21 cellular contexts compared by ENCODE assay signal in genomic region chr12:44465139-44465538, GRCh38.
DNase-seq lines count a peak whose midpoint lies in the region; ATAC-seq and TF ChIP-seq lines count a peak whose summit lies in the region.
"Had no signal": no experiment of that assay in that cellular context is flagged by ENCODE, and none has a peak within 500 bp of the region (broad histone marks: within the 10 kb centered on the region; RNA-seq: fewer than 3 reads in every experiment).

No MANE protein-coding gene starts in this region.

- no peaks in the 10 kb centered on the region for H3K36me3 ChIP-seq in BE2C
- H3K36me3 ChIP-seq in GM23338 (ENCODE audit: insufficient read depth), result no peaks in the 10 kb centered on the region
- no peaks in the 10 kb centered on the region for H3K36me3 ChIP-seq in OCI-LY7 (ENCODE audit: insufficient read depth, low read length)
- H3K36me3 ChIP-seq: breast epithelium, lower lobe of right lung had no signal

- no peak overlapping the region for H3K4me2 ChIP-seq in GM23338
- no peak overlapping the region for H3K4me2 ChIP-seq in OCI-LY7 (ENCODE audit: low read length)

- peaks cover 2% of the 10 kb centered on the region for H3K27me3 Mint-ChIP-seq in GM23338 (ENCODE audit: insufficient read depth, low read depth, poor library complexity)
- H3K27me3 Mint-ChIP-seq: activated CD8-positive, alpha-beta memory T cell treated with anti-CD3 and anti-CD28 coated beads, Interleukin-2, amount 10 ng/mL, durations not matched to agents 7 days and 5 days; CD4-positive, CD25-positive, alpha-beta regulatory T cell; naive thymus-derived CD8-positive, alpha-beta T cell had no signal

- no peaks in the 10 kb centered on the region for H3K79me2 ChIP-seq in GM23338 (replicated peaks; ENCODE audit: insufficient read depth)
- no peaks in the 10 kb centered on the region for H3K79me2 ChIP-seq in OCI-LY7 (ENCODE audit: insufficient read depth, low read depth, low read length)

- H3K27me3 ChIP-seq in BE2C, result no peaks in the 10 kb centered on the region
- H3K27me3 ChIP-seq in GM23338 (ENCODE audit: insufficient read depth), result no peaks in the 10 kb centered on the region
- peaks cover under 1% of the 10 kb centered on the region for H3K27me3 ChIP-seq in foreskin keratinocyte
- H3K27me3 ChIP-seq: breast epithelium, testis had no signal

- peak; percentile 54; the same call in 2 of the 3 replicates for ATAC-seq in GM23338
- ATAC-seq in foreskin keratinocyte, result no peak
- no peak for ATAC-seq in GM19328 (IDR thresholded peaks at IDR 0.05; ENCODE audit: unreplicated experiment)
- ATAC-seq: activated CD8-positive, alpha-beta memory T cell treated with anti-CD3 and anti-CD28 coated beads, Interleukin-2, amount 10 ng/mL, durations not matched to agents 7 days and 5 days; lower lobe of right lung; naive thymus-derived CD8-positive, alpha-beta T cell had no signal

- H2AFZ ChIP-seq in GM23338 (no peak overlapping the region), OCI-LY7 (ENCODE audit: low read length) (no peak overlapping the region)

- no peak overlapping the region for H3K27ac Mint-ChIP-seq in GM23338
- H3K27ac Mint-ChIP-seq: activated CD8-positive, alpha-beta memory T cell treated with anti-CD3 and anti-CD28 coated beads, Interleukin-2, amount 10 ng/mL, durations not matched to agents 7 days and 5 days; activated naive CD4-positive, alpha-beta T cell treated with anti-CD3 and anti-CD28 coated beads for 36 hours; CD4-positive, CD25-positive, alpha-beta regulatory T cell; naive thymus-derived CD8-positive, alpha-beta T cell had no signal

- in situ Hi-C loops in GM13977 (cut with MboI; ENCODE audit: low pct_unique_long_range_greater_than_20kb, low sequenced_read_pairs, unreplicated experiment), result no loop called here

- H3F3A ChIP-seq in GM23338 (replicated peaks; ENCODE audit: low read depth), result no peaks in the 10 kb centered on the region

- DNase-seq in BE2C (no peak), GM23338 (ENCODE audit: low spot score) (peak; percentile 36), OCI-LY7 (ENCODE audit: low spot score) (no peak), foreskin keratinocyte (no peak), NCI-H187 treated with DMSO at 0.1 percent for 48 hours (lab: John Stamatoyannopoulos, UW) (no peak), GM13977 (ENCODE audit: low spot score) (no peak)
- no peak for DNase-seq in activated CD4-positive, alpha-beta T cell treated with anti-CD3 and anti-CD28 coated beads, Interleukin-2, amount 50 U/mL, for 48 hours
- DNase-seq: activated CD4-positive, CD25-positive, alpha-beta regulatory T cell; activated CD8-positive, alpha-beta memory T cell treated with anti-CD3 and anti-CD28 coated beads, Interleukin-2, amount 10 ng/mL, durations not matched to agents 7 days and 5 days; activated naive CD4-positive, alpha-beta T cell treated with anti-CD3 and anti-CD28 coated beads for 36 hours; CD4-positive, CD25-positive, alpha-beta regulatory T cell; effector CD8-positive, alpha-beta T cell; KBM-7; lower lobe of right lung; naive thymus-derived CD8-positive, alpha-beta T cell; NCI-H2081; retina; stimulated activated CD4-positive, alpha-beta T cell treated with anti-CD3 and anti-CD28 coated beads, Interleukin-1b, Interleukin-23, amount 100 ng/mL, for 48 hours; testis had no signal

- intact Hi-C loops in OCI-LY7 (cut with micrococcal nuclease; ENCODE audit: unreplicated experiment), result loop anchor here (10.0 kb wide), 1 partner anchor 480 kb away; no protein-coding TSS in a partner anchor

- no peak overlapping the region for H3K4me3 ChIP-seq in BE2C (ENCODE audit: low read depth, low read length)
- H3K4me3 ChIP-seq in GM23338, result no peak overlapping the region
- no peak overlapping the region for H3K4me3 ChIP-seq in OCI-LY7 (ENCODE audit: low read depth, low read length, poor library complexity, severe bottlenecking)
- H3K4me3 ChIP-seq: breast epithelium, lower lobe of right lung, testis had no signal

- peaks cover 3% of the 10 kb centered on the region; the same call in 1 of the 2 replicates for H3K9me2 ChIP-seq in GM23338 (ENCODE audit: insufficient read depth)
- H3K9me2 ChIP-seq in OCI-LY7 (ENCODE audit: insufficient read depth, low read length), result no peaks in the 10 kb centered on the region

- H3K4me1 ChIP-seq in BE2C (no peaks in the 10 kb centered on the region), GM23338 (ENCODE audit: insufficient read depth) (peaks cover 11% of the 10 kb centered on the region), OCI-LY7 (ENCODE audit: insufficient read depth, low read length, poor library complexity, severe bottlenecking) (no peaks in the 10 kb centered on the region), foreskin keratinocyte (no peaks in the 10 kb centered on the region)
- H3K4me1 ChIP-seq: breast epithelium, lower lobe of right lung, testis had no signal

- peaks cover 12% of the 10 kb centered on the region for H3K4me1 Mint-ChIP-seq in GM23338
- H3K4me1 Mint-ChIP-seq: activated CD8-positive, alpha-beta memory T cell treated with anti-CD3 and anti-CD28 coated beads, Interleukin-2, amount 10 ng/mL, durations not matched to agents 7 days and 5 days; CD4-positive, CD25-positive, alpha-beta regulatory T cell; naive thymus-derived CD8-positive, alpha-beta T cell had no signal

- CTCF ChIA-PET in OCI-LY7 (lab: Charles Lee; ENCODE audit: unreplicated experiment), result no interaction called here

- H3K36me3 Mint-ChIP-seq in GM23338 (ENCODE audit: low read depth), result peaks cover 6% of the 10 kb centered on the region
- H3K36me3 Mint-ChIP-seq: activated CD8-positive, alpha-beta memory T cell treated with anti-CD3 and anti-CD28 coated beads, Interleukin-2, amount 10 ng/mL, durations not matched to agents 7 days and 5 days; CD4-positive, CD25-positive, alpha-beta regulatory T cell had no signal

- TF ChIP-seq CTCF in BE2C (IDR thresholded peaks at IDR 0.05; ENCODE audit: low read depth, low read length) (peak; percentile 7; the same call in 1 of the 2 replicates), GM23338 (conservative IDR thresholded peaks at IDR 0.05; ENCODE audit: low read depth in 2 of 2) (peak; percentile 31 to 44; a peak in 2 of 4 replicates), OCI-LY7 (conservative IDR thresholded peaks at IDR 0.05; ENCODE audit: low read length) (peak; percentile 44), foreskin keratinocyte (conservative IDR thresholded peaks at IDR 0.05) (peak; percentile 14), GM13977 (IDR thresholded peaks at IDR 0.05; ENCODE audit: extremely low read depth, insufficient read depth, missing control alignments) (no peak)

- H3K27ac ChIP-seq in GM23338 (ENCODE audit: low read depth) (no peak overlapping the region), OCI-LY7 (ENCODE audit: low read depth, low read length, poor library complexity, severe bottlenecking) (no peak overlapping the region), foreskin keratinocyte (no peak overlapping the region)
- H3K27ac ChIP-seq: breast epithelium, lower lobe of right lung, testis had no signal

- BruUV-seq in OCI-LY7 (replicated peaks; lab: Mats Ljungman, UMichigan), result no TSS peak

- no peak overlapping the region for H3K4me3 Mint-ChIP-seq in GM23338
- H3K4me3 Mint-ChIP-seq: activated CD8-positive, alpha-beta memory T cell treated with anti-CD3 and anti-CD28 coated beads, Interleukin-2, amount 10 ng/mL, durations not matched to agents 7 days and 5 days; activated naive CD4-positive, alpha-beta T cell treated with anti-CD3 and anti-CD28 coated beads for 36 hours; CD4-positive, CD25-positive, alpha-beta regulatory T cell; naive thymus-derived CD8-positive, alpha-beta T cell had no signal

- no peaks in the 10 kb centered on the region for H3K9me3 ChIP-seq in BE2C
- no peaks in the 10 kb centered on the region for H3K9me3 ChIP-seq in OCI-LY7 (ENCODE audit: low read length)
- H3K9me3 ChIP-seq: breast epithelium, lower lobe of right lung, testis had no signal

- H4K20me1 ChIP-seq in GM23338 (replicated peaks; ENCODE audit: insufficient read depth) (no peaks in the 10 kb centered on the region), OCI-LY7 (ENCODE audit: insufficient read depth, low read length) (no peaks in the 10 kb centered on the region)

- POLR2A ChIA-PET in OCI-LY7 (lab: Charles Lee), result no interaction called here

- H3K9me3 Mint-ChIP-seq in GM23338, result 0 out of 3 replicates have a peak, but pooled peaks cover 7% of the 10 kb centered on the region

TF ChIP-seq in GM23338, 12 proteins besides CTCF, POLR2A, EP300 and RAD21 (continues in another document):
- TF ChIP-seq POLR2AphosphoS5 (IDR thresholded peaks at IDR 0.05; ENCODE audit: low read depth) (no peak), NANOG (IDR thresholded peaks at IDR 0.05; ENCODE audit: borderline replicate concordance) (no peak), JUNB (IDR thresholded peaks at IDR 0.05; ENCODE audit: unreplicated experiment) (no peak), EZH2phosphoT487 (IDR thresholded peaks at IDR 0.05; ENCODE audit: unreplicated experiment) (no peak), REST (IDR thresholded peaks at IDR 0.05; ENCODE audit: unreplicated experiment) (no peak), STAT1 (IDR thresholded peaks at IDR 0.05; ENCODE audit: unreplicated experiment) (no peak), ZNF331 (CRISPR knock-in tag; IDR thresholded peaks at IDR 0.05; ENCODE audit: low read depth) (no peak)
